In the genomic region with DNA sequence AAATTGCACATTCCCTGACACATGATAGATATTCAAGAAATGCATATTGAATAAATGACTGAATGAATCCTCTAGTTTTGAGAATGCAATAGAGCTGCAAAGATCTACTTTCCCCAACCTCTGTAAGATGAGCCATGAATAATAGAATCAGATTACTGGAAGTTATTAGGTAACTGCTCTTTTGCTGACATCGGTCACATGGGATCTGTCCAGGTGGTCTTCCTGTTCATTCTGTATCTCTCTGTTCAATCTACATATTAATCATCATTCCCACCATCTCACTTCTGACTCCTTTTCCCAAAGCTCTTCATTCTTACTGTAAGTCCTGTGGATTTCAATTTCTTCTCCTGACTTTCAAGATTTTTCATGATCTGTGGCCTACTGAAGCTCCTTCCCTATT, we compare ENCODE assay signal across 22 cellular contexts.
A peak's percentile ranks its signal among the peaks of the same experiment; 100 is the strongest.
DNase-seq lines count a peak whose midpoint lies in the region; TF ChIP-seq lines count a peak whose summit lies in the region.
"Had no signal": no experiment of that assay in that cellular context is flagged by ENCODE, and none has a peak within 500 bp of the region (broad histone marks: within the 10 kb centered on the region; RNA-seq: fewer than 3 reads in every experiment).

No MANE protein-coding gene starts in this region.

- no TSS peak for BruUV-seq in A673 (replicated peaks; lab: Mats Ljungman, UMichigan)

- CTCF ChIA-PET in A673 (lab: Charles Lee): interaction anchor here (0.7 kb wide), 1 partner anchor 46 kb away, joined by 3 read pairs; no protein-coding TSS in a partner anchor

- DNase-seq in A673 (ENCODE audit: low spot score) (peak; percentile 94), astrocyte of the spinal cord (ENCODE audit: low read depth, low spot score) (peak; percentile 26), iris pigment epithelial cell (ENCODE audit: low read depth) (peak; percentile 53), HCEC 1CT (no peak), nucleus accumbens (lab: John Stamatoyannopoulos, UW) (no peak)
- DNase-seq: ACHN; BE2C; C1 segment of cervical spinal cord; CD4-positive, alpha-beta memory T cell; CD4-positive, CD25-positive, alpha-beta regulatory T cell; CD8-positive, alpha-beta memory T cell; COR-L47; DMS 273 treated with DMSO at 0.1 percent for 48 hours; DMS153; DMS53; DMS79; DND-41; EL; GDM1 had no signal

- H3K9me3 ChIP-seq in A673 (ENCODE audit: low read depth, low read length, poor library complexity, severe bottlenecking): no peaks in the 10 kb centered on the region
- H3K9me3 ChIP-seq: A549, BE2C, BLaER1 had no signal

- H3K4me3 ChIP-seq in A673 (ENCODE audit: low read depth, low read length, poor library complexity, severe bottlenecking) (no peak overlapping the region), astrocyte of the spinal cord (ENCODE audit: low read depth, low read length) (no peak overlapping the region)
- H3K4me3 ChIP-seq: A549, BLaER1 had no signal

- no peaks in the 10 kb centered on the region for H3K36me3 ChIP-seq in A673 (ENCODE audit: insufficient read depth, low read length, poor library complexity, severe bottlenecking)
- H3K36me3 ChIP-seq: BE2C, BLaER1 had no signal

- TF ChIP-seq CTCF in A673 (conservative IDR thresholded peaks at IDR 0.05; ENCODE audit: low read depth, low read length): no peak
- no peak for TF ChIP-seq CTCF in astrocyte of the spinal cord (IDR thresholded peaks at IDR 0.05; ENCODE audit: low read depth, low read length)

- peaks cover 25% of the 10 kb centered on the region for H3K4me1 ChIP-seq in A673 (ENCODE audit: insufficient read depth, low read length, poor library complexity, severe bottlenecking)
- H3K4me1 ChIP-seq: A549, BE2C, BLaER1 had no signal

- intact Hi-C loops in A673 (cut with micrococcal nuclease; ENCODE audit: unreplicated experiment): no loop called here

- peak overlapping the region; percentile 83 for H3K27ac ChIP-seq in A673 (ENCODE audit: low read depth, low read length, poor library complexity, severe bottlenecking)
- H3K27ac ChIP-seq: 22Rv1, A549, BLaER1 had no signal

- H3K27me3 ChIP-seq in A673 (replicated peaks; ENCODE audit: insufficient read depth, low read depth, low read length, poor library complexity): no peaks in the 10 kb centered on the region
- H3K27me3 ChIP-seq: BE2C, BLaER1 had no signal

- in situ Hi-C loops in astrocyte of the spinal cord (cut with HindIII; ENCODE audit: low sequenced_read_pairs): no loop called here

- POLR2A ChIA-PET in A673 (lab: Charles Lee; ENCODE audit: low non-redundant PET): no interaction called here

Comparison
In these comparisons a context has a peak if more than half of its experiments do, and no peak if none do; other contexts are left out.
1. DNase-seq: peak in A673 (single experiment), astrocyte of the spinal cord (single experiment) and iris pigment epithelial cell (single experiment); none in HCEC 1CT (single experiment) and nucleus accumbens (0 of 56).